18 cellular contexts compared by ENCODE assay signal in the genomic region with DNA sequence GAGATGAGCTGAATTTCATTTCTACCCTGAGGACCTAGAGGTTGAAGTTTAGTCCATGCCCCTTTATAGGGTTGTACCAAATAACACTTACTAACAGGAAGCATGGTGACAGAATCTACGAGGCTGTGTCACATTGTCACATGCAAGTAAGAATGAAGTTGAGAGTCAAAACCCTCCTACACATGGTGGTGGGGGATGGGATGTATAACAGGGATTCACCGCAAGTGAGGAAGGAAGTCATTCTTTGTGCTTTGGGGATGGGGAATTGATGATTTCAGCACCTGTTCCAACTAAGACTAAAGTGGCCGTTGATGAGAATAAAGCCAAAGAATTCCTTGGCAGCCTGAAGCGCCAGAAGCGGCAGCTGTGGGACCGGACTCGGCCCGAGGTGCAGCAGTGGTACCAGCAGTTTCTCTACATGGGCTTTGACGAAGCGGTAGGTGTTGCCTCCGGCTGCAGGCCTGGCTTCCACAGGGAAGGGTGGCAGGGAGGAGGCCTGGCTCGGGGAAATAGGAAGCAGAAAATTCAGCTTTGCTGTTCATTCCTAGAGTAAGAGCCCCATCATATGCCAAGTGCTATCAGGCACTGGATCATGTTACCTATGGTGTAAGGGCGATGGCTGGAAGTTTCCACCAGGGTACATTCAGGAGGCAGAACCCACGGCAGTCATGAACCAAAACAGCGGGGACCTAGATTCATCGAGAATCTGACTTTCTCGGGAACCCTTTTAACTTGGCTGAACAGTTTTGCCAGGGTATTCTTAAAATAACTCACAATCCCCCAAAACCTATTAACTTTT.
"Had no signal": no experiment of that assay in that cellular context is flagged by ENCODE, and none has a peak within 500 bp of the region (broad histone marks: within the 10 kb centered on the region; RNA-seq: fewer than 3 reads in every experiment).

No MANE protein-coding gene starts in this region.

- H3K4me3 ChIP-seq: colonic mucosa, hepatocyte, left lung had no signal

- H3K9me3 ChIP-seq: colonic mucosa, left lung, neutrophil had no signal

- H3K27ac Mint-ChIP-seq: activated naive CD4-positive, alpha-beta T cell treated with anti-CD3 and anti-CD28 coated beads, Interleukin-2, amount 10 ng/mL, durations not matched to agents 7 days and 5 days; stimulated activated naive B cell treated with anti-CD40 and anti-IgM and Interleukin-4, amounts not matched to agents 10 μg/mL and 1 μg/mL and 100 μg/mL, for 72 hours; T-helper 1 cell treated with Interleukin-12 subunit alpha and Interleukin-12 subunit beta and Interleukin-4 antibody, amounts not matched to agents 30 μg/mL and 1 μg/mL, for 36 hours; type B pancreatic cell had no signal

- H3K9ac ChIP-seq: parathyroid adenoma had no signal

- H3K9me3 Mint-ChIP-seq: activated naive CD4-positive, alpha-beta T cell treated with anti-CD3 and anti-CD28 coated beads, Interleukin-2, amount 10 ng/mL, durations not matched to agents 7 days and 5 days; naive thymus-derived CD8-positive, alpha-beta T cell; stimulated activated naive B cell treated with anti-CD40 and anti-IgM and Interleukin-4, amounts not matched to agents 10 μg/mL and 1 μg/mL and 100 μg/mL, for 72 hours; T-helper 1 cell treated with Interleukin-12 subunit alpha and Interleukin-12 subunit beta and Interleukin-4 antibody, amounts not matched to agents 30 μg/mL and 1 μg/mL, for 36 hours; type B pancreatic cell had no signal

- H3K27me3 ChIP-seq: colonic mucosa, hepatocyte, left lung had no signal

- H3K27ac ChIP-seq: colonic mucosa, hepatocyte, left lung, neutrophil, parathyroid adenoma, WERI-Rb-1 had no signal

- H3K36me3 ChIP-seq: colonic mucosa, left lung, neutrophil, WERI-Rb-1 had no signal

- ATAC-seq: esophagus mucosa; left lung; naive thymus-derived CD8-positive, alpha-beta T cell had no signal

- H3K4me2 ChIP-seq: hepatocyte had no signal

- DNase-seq: activated CD4-positive, alpha-beta T cell treated with anti-CD3 and anti-CD28 coated beads for 4 hours; activated CD8-positive, alpha-beta memory T cell treated with anti-CD3 and anti-CD28 coated beads for 24 hours; activated naive CD4-positive, alpha-beta T cell treated with anti-CD3 and anti-CD28 coated beads, Interleukin-2, amount 10 ng/mL, durations not matched to agents 7 days and 5 days; amniotic stem cell; central memory CD4-positive, alpha-beta T cell; colonic mucosa; kidney; left lung; naive thymus-derived CD8-positive, alpha-beta T cell; stimulated activated CD4-positive, alpha-beta T cell treated with anti-CD3 and anti-CD28 coated beads, Interleukin-2, amount 100 ng/mL, for 48 hours; stimulated activated naive B cell treated with anti-CD40 and anti-IgM and Interleukin-4, amounts not matched to agents 10 μg/mL and 1 μg/mL and 100 μg/mL, for 72 hours; WERI-Rb-1 had no signal

- H3K4me1 ChIP-seq: colonic mucosa, left lung, parathyroid adenoma had no signal

- H3K4me3 Mint-ChIP-seq: activated naive CD4-positive, alpha-beta T cell treated with anti-CD3 and anti-CD28 coated beads, Interleukin-2, amount 10 ng/mL, durations not matched to agents 7 days and 5 days; stimulated activated naive B cell treated with anti-CD40 and anti-IgM and Interleukin-4, amounts not matched to agents 10 μg/mL and 1 μg/mL and 100 μg/mL, for 72 hours; T-helper 1 cell treated with Interleukin-12 subunit alpha and Interleukin-12 subunit beta and Interleukin-4 antibody, amounts not matched to agents 30 μg/mL and 1 μg/mL, for 36 hours; type B pancreatic cell had no signal

- H3K36me3 Mint-ChIP-seq: naive thymus-derived CD8-positive, alpha-beta T cell; type B pancreatic cell had no signal
